Comparison of ENCODE assay signal across 2 cellular contexts in the genomic region with DNA sequence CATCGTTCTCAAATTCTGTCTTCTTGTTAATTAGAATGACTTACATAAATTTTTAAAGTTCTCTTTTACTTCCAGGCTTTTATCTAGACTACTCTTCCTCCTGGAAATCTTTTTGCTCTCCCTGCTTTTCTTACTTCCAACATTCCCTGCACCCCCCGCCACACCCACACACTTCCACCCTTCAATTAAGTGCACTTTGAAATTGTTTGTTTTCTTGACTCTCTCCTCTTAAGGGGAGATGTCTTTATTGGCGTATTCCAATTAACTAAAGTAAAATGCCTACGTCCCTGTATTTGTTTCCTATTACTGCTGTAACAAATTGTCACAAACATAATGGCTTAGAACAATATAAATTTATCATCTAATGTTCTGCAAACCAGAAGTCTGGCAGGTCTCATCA.
TF ChIP-seq lines count a peak whose summit lies in the region.

No MANE protein-coding gene starts in this region.

TF ChIP-seq in A549, 52 proteins besides CTCF, POLR2A, EP300 and RAD21 (continued from another document):
- TF ChIP-seq ZSCAN20 (CRISPR knock-in tag; IDR thresholded peaks at IDR 0.05), result no peak
- TF ChIP-seq, protein P1, sequence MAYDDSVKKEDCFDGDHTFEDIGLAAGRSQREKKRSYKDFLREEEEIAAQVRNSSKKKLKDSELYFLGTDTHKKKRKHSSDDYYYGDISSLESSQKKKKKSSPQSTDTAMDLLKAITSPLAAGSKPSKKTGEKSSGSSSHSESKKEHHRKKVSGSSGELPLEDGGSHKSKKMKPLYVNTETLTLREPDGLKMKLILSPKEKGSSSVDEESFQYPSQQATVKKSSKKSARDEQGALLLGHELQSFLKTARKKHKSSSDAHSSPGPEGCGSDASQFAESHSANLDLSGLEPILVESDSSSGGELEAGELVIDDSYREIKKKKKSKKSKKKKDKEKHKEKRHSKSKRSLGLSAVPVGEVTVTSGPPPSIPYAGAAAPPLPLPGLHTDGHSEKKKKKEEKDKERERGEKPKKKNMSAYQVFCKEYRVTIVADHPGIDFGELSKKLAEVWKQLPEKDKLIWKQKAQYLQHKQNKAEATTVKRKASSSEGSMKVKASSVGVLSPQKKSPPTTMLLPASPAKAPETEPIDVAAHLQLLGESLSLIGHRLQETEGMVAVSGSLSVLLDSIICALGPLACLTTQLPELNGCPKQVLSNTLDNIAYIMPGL (CRISPR knock-in tag; IDR thresholded peaks at IDR 0.05; ENCODE audit: borderline replicate concordance), result no peak
- no peak for TF ChIP-seq HOXA7 (CRISPR knock-in tag; IDR thresholded peaks at IDR 0.05)
- no peak for TF ChIP-seq HEYL (CRISPR knock-in tag; IDR thresholded peaks at IDR 0.05)
- no peak for TF ChIP-seq MAZ (IDR thresholded peaks at IDR 0.05; ENCODE audit: borderline replicate concordance, low read depth, low read length)
- no peak for TF ChIP-seq RFX5 (IDR thresholded peaks at IDR 0.05)
- no peak for TF ChIP-seq TFCP2L1 (CRISPR knock-in tag; IDR thresholded peaks at IDR 0.05)
- TF ChIP-seq EHMT2 (IDR thresholded peaks at IDR 0.05; ENCODE audit: low read depth), result no peak
- TF ChIP-seq, protein P2, sequence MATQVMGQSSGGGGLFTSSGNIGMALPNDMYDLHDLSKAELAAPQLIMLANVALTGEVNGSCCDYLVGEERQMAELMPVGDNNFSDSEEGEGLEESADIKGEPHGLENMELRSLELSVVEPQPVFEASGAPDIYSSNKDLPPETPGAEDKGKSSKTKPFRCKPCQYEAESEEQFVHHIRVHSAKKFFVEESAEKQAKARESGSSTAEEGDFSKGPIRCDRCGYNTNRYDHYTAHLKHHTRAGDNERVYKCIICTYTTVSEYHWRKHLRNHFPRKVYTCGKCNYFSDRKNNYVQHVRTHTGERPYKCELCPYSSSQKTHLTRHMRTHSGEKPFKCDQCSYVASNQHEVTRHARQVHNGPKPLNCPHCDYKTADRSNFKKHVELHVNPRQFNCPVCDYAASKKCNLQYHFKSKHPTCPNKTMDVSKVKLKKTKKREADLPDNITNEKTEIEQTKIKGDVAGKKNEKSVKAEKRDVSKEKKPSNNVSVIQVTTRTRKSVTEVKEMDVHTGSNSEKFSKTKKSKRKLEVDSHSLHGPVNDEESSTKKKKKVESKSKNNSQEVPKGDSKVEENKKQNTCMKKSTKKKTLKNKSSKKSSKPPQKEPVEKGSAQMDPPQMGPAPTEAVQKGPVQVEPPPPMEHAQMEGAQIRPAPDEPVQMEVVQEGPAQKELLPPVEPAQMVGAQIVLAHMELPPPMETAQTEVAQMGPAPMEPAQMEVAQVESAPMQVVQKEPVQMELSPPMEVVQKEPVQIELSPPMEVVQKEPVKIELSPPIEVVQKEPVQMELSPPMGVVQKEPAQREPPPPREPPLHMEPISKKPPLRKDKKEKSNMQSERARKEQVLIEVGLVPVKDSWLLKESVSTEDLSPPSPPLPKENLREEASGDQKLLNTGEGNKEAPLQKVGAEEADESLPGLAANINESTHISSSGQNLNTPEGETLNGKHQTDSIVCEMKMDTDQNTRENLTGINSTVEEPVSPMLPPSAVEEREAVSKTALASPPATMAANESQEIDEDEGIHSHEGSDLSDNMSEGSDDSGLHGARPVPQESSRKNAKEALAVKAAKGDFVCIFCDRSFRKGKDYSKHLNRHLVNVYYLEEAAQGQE (IDR thresholded peaks at IDR 0.05), result no peak
- TF ChIP-seq CBX2 (IDR thresholded peaks at IDR 0.05; ENCODE audit: borderline replicate concordance, low read depth), result no peak
- no peak for TF ChIP-seq CEBPB (IDR thresholded peaks at IDR 0.05)
- no peak for TF ChIP-seq ZC3H11A (IDR thresholded peaks at IDR 0.05)
- TF ChIP-seq CBX8 (IDR thresholded peaks at IDR 0.05), result no peak
- TF ChIP-seq, protein P3, sequence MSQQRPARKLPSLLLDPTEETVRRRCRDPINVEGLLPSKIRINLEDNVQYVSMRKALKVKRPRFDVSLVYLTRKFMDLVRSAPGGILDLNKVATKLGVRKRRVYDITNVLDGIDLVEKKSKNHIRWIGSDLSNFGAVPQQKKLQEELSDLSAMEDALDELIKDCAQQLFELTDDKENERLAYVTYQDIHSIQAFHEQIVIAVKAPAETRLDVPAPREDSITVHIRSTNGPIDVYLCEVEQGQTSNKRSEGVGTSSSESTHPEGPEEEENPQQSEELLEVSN (IDR thresholded peaks at IDR 0.05; ENCODE audit: borderline replicate concordance, low read depth), result no peak
- TF ChIP-seq NFE2L2 (conservative IDR thresholded peaks at IDR 0.05; ENCODE audit: low read length), result no peak
- TF ChIP-seq TP53 (CRISPR knock-in tag; IDR thresholded peaks at IDR 0.05), result no peak

TF ChIP-seq in HCT116, 20 proteins besides CTCF, POLR2A, EP300 and RAD21:
- TF ChIP-seq, protein P4, sequence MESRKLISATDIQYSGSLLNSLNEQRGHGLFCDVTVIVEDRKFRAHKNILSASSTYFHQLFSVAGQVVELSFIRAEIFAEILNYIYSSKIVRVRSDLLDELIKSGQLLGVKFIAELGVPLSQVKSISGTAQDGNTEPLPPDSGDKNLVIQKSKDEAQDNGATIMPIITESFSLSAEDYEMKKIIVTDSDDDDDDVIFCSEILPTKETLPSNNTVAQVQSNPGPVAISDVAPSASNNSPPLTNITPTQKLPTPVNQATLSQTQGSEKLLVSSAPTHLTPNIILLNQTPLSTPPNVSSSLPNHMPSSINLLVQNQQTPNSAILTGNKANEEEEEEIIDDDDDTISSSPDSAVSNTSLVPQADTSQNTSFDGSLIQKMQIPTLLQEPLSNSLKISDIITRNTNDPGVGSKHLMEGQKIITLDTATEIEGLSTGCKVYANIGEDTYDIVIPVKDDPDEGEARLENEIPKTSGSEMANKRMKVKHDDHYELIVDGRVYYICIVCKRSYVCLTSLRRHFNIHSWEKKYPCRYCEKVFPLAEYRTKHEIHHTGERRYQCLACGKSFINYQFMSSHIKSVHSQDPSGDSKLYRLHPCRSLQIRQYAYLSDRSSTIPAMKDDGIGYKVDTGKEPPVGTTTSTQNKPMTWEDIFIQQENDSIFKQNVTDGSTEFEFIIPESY (IDR thresholded peaks at IDR 0.05; ENCODE audit: extremely low read depth, insufficient replicate concordance, low read length), result no peak
- TF ChIP-seq EZH2 (IDR thresholded peaks at IDR 0.05) (no peak), ZNF274 (IDR thresholded peaks at IDR 0.05; ENCODE audit: low read depth, low read length) (no peak), SIN3A (IDR thresholded peaks at IDR 0.05; ENCODE audit: low read depth) (no peak), SRF (IDR thresholded peaks at IDR 0.05; ENCODE audit: low read depth) (no peak), YY1 (IDR thresholded peaks at IDR 0.05; ENCODE audit: extremely low read depth, insufficient replicate concordance, low read depth, low read length) (no peak), SP1 (IDR thresholded peaks at IDR 0.05; ENCODE audit: low read depth) (no peak), EZH2phosphoT487 (IDR thresholded peaks at IDR 0.05; ENCODE audit: borderline replicate concordance) (no peak), CBX3 (IDR thresholded peaks at IDR 0.05; ENCODE audit: low read depth) (no peak), TCF7L2 (IDR thresholded peaks at IDR 0.05; ENCODE audit: borderline replicate concordance, extremely low read depth, insufficient read depth, insufficient read length) (no peak), CEBPB (IDR thresholded peaks at IDR 0.05; ENCODE audit: low read depth) (no peak), ELF1 (IDR thresholded peaks at IDR 0.05; ENCODE audit: borderline replicate concordance, low read depth) (no peak), EGR1 (IDR thresholded peaks at IDR 0.05; ENCODE audit: low read depth) (no peak), JUND (IDR thresholded peaks at IDR 0.05) (no peak), ZFX (IDR thresholded peaks at IDR 0.05) (no peak), FOSL1 (IDR thresholded peaks at IDR 0.05; ENCODE audit: low read depth) (no peak)
- TF ChIP-seq, protein P5, sequence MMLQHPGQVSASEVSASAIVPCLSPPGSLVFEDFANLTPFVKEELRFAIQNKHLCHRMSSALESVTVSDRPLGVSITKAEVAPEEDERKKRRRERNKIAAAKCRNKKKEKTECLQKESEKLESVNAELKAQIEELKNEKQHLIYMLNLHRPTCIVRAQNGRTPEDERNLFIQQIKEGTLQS (IDR thresholded peaks at IDR 0.05), result no peak
- TF ChIP-seq, protein P2 (IDR thresholded peaks at IDR 0.05; ENCODE audit: low read depth), result no peak
- TF ChIP-seq, protein P6, sequence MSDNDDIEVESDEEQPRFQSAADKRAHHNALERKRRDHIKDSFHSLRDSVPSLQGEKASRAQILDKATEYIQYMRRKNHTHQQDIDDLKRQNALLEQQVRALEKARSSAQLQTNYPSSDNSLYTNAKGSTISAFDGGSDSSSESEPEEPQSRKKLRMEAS (IDR thresholded peaks at IDR 0.05), result no peak
TF ChIP-seq in HCT116: peak in this region for 0.
